Comparison of ENCODE assay signal across 8 cellular contexts in genomic region chr14:99562848-99563748, GRCh38. TPM values are rescaled to one million over a fixed set of nuclear protein-coding genes. Genes with fewer than 3 reads are reported as not detected.
DNase-seq lines count a peak whose midpoint lies in the region; ATAC-seq and TF ChIP-seq lines count a peak whose summit lies in the region.

No MANE protein-coding gene starts in this region.

- WGBS in right cardiac atrium, result 53% methylated on average over 23 of the region's 23 CpGs

- no peaks in the 10 kb centered on the region for H3K9me3 ChIP-seq in right cardiac atrium (ENCODE audit: control insufficient read depth, low read length)

- intact Hi-C loops in right cardiac atrium (cut with DNase I), result loop anchor here in 2 of 4 donors (5.0 kb wide), 2 partner anchors 39 to 64 kb away; partner anchors contain the start of gene CCDC85C (in 1 of the 2)
- intact Hi-C loops in sciatic nerve (cut with DNase I), result no loop called here

- TF ChIP-seq CTCF in WI38 (IDR thresholded peaks at IDR 0.05; ENCODE audit: low read depth, low read length) (peak; percentile 22; the same call in 1 of the 2 replicates), foreskin keratinocyte (conservative IDR thresholded peaks at IDR 0.05) (no peak)

- ATAC-seq in right cardiac atrium (peak; percentile 69 to 75), sciatic nerve (peak; percentile 76), HG03139 (IDR thresholded peaks at IDR 0.05; ENCODE audit: unreplicated experiment) (no peak), foreskin keratinocyte (no peak)

- DNase-seq in NCI-H1694 treated with DMSO at 0.1 percent for 48 hours (lab: John Stamatoyannopoulos, UW) (peak; percentile 58), NCI-H1694 (lab: John Stamatoyannopoulos, UW) (no peak), right cardiac atrium (peak; percentile 76 to 91 (median 88)), sciatic nerve (ENCODE audit: low spot score) (peak; percentile 80), foreskin keratinocyte (no peak)
- DNase-seq in activated CD4-positive, alpha-beta T cell treated with anti-CD3 and anti-CD28 coated beads for 48 hours, result no peak

- H3K27ac ChIP-seq in right cardiac atrium (ENCODE audit: low read length) (no peak overlapping the region), foreskin keratinocyte (no peak overlapping the region)

- H3K4me3 ChIP-seq in WI38 (ENCODE audit: low read depth, low read length), result no peak overlapping the region
- no peak overlapping the region for H3K4me3 ChIP-seq in right cardiac atrium (ENCODE audit: low read length)

- H3K27me3 ChIP-seq in right cardiac atrium (ENCODE audit: control insufficient read depth, insufficient read depth) (no peaks in the 10 kb centered on the region), foreskin keratinocyte (no peaks in the 10 kb centered on the region)

- H3K4me1 ChIP-seq in right cardiac atrium (ENCODE audit: control insufficient read depth, insufficient read depth, low read length) (peaks cover 10% of the 10 kb centered on the region), foreskin keratinocyte (no peaks in the 10 kb centered on the region)

RNA-seq across cellular contexts. Expression of gene CCDC85C, which starts 40.9 kb away (rescaled TPM):
- total RNA-seq in right cardiac atrium (10 to 100 TPM; 21.0 to 23.3 (median 22.0) TPM), sciatic nerve (9.0 TPM), foreskin keratinocyte (51.9 and 65.2 TPM in 2 replicates)
- polyA plus RNA-seq in right cardiac atrium (31.5 TPM), foreskin keratinocyte (26.0 and 35.4 TPM in 2 replicates)

Comparison
In these comparisons a context has a peak if more than half of its experiments do, and no peak if none do; other contexts are left out.
1. DNase-seq: peak in NCI-H1694 treated with DMSO at 0.1 percent for 48 hours (single experiment), right cardiac atrium (3 of 3) and sciatic nerve (single experiment); none in NCI-H1694 (single experiment), foreskin keratinocyte (0 of 2) and activated CD4-positive, alpha-beta T cell treated with anti-CD3 and anti-CD28 coated beads for 48 hours (single experiment).
2. ATAC-seq: peak in right cardiac atrium (2 of 2) and sciatic nerve (single experiment); none in HG03139 (single experiment) and foreskin keratinocyte (single experiment).